ENCODE assay signal across 11 cellular contexts in genomic region chr17:7475764-7476422, GRCh38. TPM values are rescaled to one million over a fixed set of nuclear protein-coding genes. Genes with fewer than 3 reads are reported as not detected.
DNase-seq lines count a peak whose midpoint lies in the region; ATAC-seq and TF ChIP-seq lines count a peak whose summit lies in the region.
"Had no signal": no experiment of that assay in that cellular context is flagged by ENCODE, and none has a peak within 500 bp of the region (broad histone marks: within the 10 kb centered on the region; RNA-seq: fewer than 3 reads in every experiment).

No MANE protein-coding gene starts in this region.

- TF ChIP-seq CTCF in natural killer cell (IDR thresholded peaks at IDR 0.05) = no peak

- intact Hi-C loops in natural killer cell (cut with micrococcal nuclease) = no loop called here

- no peaks in the 10 kb centered on the region for H3K36me3 Mint-ChIP-seq in natural killer cell

- no peaks in the 10 kb centered on the region for H3K9me3 Mint-ChIP-seq in natural killer cell

- peak overlapping the region; percentile 97 for H3K4me3 Mint-ChIP-seq in natural killer cell

- peak; percentile 71 for DNase-seq in AG08396 (ENCODE audit: low spot score)
- DNase-seq in OCI-M2 (lab: John Stamatoyannopoulos, UW; ENCODE audit: unreplicated experiment) = peak; percentile 62
- DNase-seq in epithelial cell of prostate (ENCODE audit: low read depth, low spot score) = no peak
- DNase-seq in natural killer cell = peak; percentile 40
- DNase-seq in cerebellum (ENCODE audit: low spot score) = no peak
- DNase-seq in NCI-H748 treated with DMSO at 0.1 percent for 48 hours (lab: John Stamatoyannopoulos, UW) = no peak
- DNase-seq: NCI-H1105; stimulated activated CD4-positive, alpha-beta T cell treated with anti-CD3 and anti-CD28 coated beads, Interleukin-2, amount 100 ng/mL, for 48 hours had no signal

- ATAC-seq in natural killer cell (peak; percentile 19 to 30 (median 26)), HG03039 (IDR thresholded peaks at IDR 0.05; ENCODE audit: unreplicated experiment) (no peak)
- ATAC-seq in activated CD4-positive, CD25-positive, alpha-beta regulatory T cell treated with anti-CD3 and anti-CD28 coated beads, Interleukin-2, amount 50 U/mL, for 24 hours = no peak

- no peaks in the 10 kb centered on the region for H3K27me3 Mint-ChIP-seq in natural killer cell (ENCODE audit: low read depth in 2 of 2)

- H3K27ac Mint-ChIP-seq in natural killer cell = peak overlapping the region; percentile 98 to 100

- H3K27ac ChIP-seq in epithelial cell of prostate = peak overlapping the region; percentile 95

- H3K4me1 Mint-ChIP-seq in natural killer cell = peaks cover 58 to 65% of the 10 kb centered on the region in 2 donors

RNA-seq across cellular contexts. Expression of gene ZBTB4, which starts 3.5 kb away (rescaled TPM):
- total RNA-seq in natural killer cell = 10 to 100 TPM; 64.0 to 72.5 (median 68.4) TPM
- total RNA-seq in cerebellum = 17.1 TPM

RNA-seq across cellular contexts. Expression of gene SLC35G6, which starts 5.4 kb away (rescaled TPM):
- total RNA-seq in natural killer cell = not detected
- total RNA-seq in cerebellum = not detected
- total RNA-seq: activated CD8-positive, alpha-beta memory T cell treated with anti-CD3 and anti-CD28 coated beads for 36 hours had no signal

RNA-seq across cellular contexts. Expression of gene POLR2A, which starts 8.3 kb away (rescaled TPM):
- 100 to 1,000 TPM; 515 to 879 (median 524) TPM for total RNA-seq in natural killer cell
- 79.8 TPM for total RNA-seq in cerebellum

RNA-seq across cellular contexts. Expression of gene CHRNB1, which starts 31.0 kb away (rescaled TPM):
- total RNA-seq in natural killer cell (10 to 100 TPM in 2 of 3 donors, 1 to 10 TPM in 1; 9.8 to 10.4 (median 10.2) TPM), cerebellum (12.5 TPM)

RNA-seq across cellular contexts. Expression of gene FGF11, which starts 36.6 kb away (rescaled TPM):
- total RNA-seq in natural killer cell (1 to 10 TPM; 1.2 to 4.2 (median 1.9) TPM), cerebellum (7.3 TPM)

Comparison
In these comparisons a context has a peak if more than half of its experiments do, and no peak if none do; other contexts are left out.
1. DNase-seq: peak in AG08396 (single experiment), OCI-M2 (single experiment) and natural killer cell (single experiment); none in epithelial cell of prostate (single experiment), cerebellum (single experiment) and NCI-H748 treated with DMSO at 0.1 percent for 48 hours (single experiment).
2. ATAC-seq: peak in natural killer cell (3 of 3); none in activated CD4-positive, CD25-positive, alpha-beta regulatory T cell treated with anti-CD3 and anti-CD28 coated beads, Interleukin-2, amount 50 U/mL, for 24 hours (0 of 2) and HG03039 (single experiment).